ENCODE assay signal across 1 cellular context in genomic region chr7:37065779-37066271, GRCh38.
TF ChIP-seq lines count a peak whose summit lies in the region.

No MANE protein-coding gene starts in this region.

TF ChIP-seq in IMR-90, 13 proteins besides CTCF, POLR2A, EP300 and RAD21 (continued from another document):
- TF ChIP-seq RCOR1 (IDR thresholded peaks at IDR 0.05; ENCODE audit: insufficient replicate concordance, low read length) (no peak), USF2 (IDR thresholded peaks at IDR 0.05; ENCODE audit: low read depth, low read length) (no peak), MXI1 (IDR thresholded peaks at IDR 0.05; ENCODE audit: borderline replicate concordance, low read depth, low read length) (no peak), SMC3 (IDR thresholded peaks at IDR 0.05; ENCODE audit: low read depth, low read length) (no peak), FOS (IDR thresholded peaks at IDR 0.05; ENCODE audit: low read depth, low read length) (no peak)
